In the genomic region with DNA sequence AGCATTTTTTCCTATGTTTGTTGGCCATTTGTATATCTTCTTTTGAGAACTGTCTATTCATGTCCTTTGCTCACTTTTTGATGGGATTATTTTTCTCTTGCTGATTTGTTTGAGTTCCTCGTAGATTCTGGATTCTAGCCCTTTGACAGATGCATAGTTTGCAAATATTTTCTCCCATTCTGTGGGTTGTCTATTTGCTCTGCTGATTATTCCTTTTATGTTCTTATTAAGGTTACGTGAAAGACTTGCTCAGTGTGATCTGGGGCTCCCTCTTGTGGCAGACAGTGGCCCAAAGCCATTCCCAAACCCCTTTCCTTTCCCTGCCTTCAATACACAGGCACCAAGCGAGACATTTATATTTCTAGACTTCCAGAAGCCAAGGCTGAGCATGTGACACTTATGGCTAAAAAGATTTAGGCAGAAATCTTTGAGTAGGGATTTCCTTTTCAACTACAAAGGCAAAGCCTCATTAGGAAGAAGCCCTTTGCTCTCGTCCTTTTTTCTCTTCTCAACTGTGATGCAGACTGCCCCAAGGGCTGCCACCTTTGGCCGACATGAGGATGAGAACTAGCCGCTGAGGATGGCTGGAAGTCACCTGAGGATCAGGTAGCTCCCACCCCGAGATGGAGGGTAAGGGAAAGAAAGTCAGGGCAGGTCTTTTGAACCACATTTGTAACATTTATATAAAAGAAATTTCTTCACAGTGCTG, we compare ENCODE assay signal across 8 cellular contexts. TPM values are rescaled to one million over a fixed set of nuclear protein-coding genes. Genes with fewer than 3 reads are reported as not detected.
DNase-seq lines count a peak whose midpoint lies in the region; ATAC-seq and TF ChIP-seq lines count a peak whose summit lies in the region.

No MANE protein-coding gene starts in this region.

- H3K27me3 Mint-ChIP-seq in activated CD4-positive, alpha-beta memory T cell treated with anti-CD3 and anti-CD28 coated beads for 36 hours = no peaks in the 10 kb centered on the region
- H3K27me3 Mint-ChIP-seq in effector memory CD8-positive, alpha-beta T cell = peaks cover 0 to 20% of the 10 kb centered on the region in 2 donors

- no peaks in the 10 kb centered on the region for H3K27me3 ChIP-seq in mesendoderm (ENCODE audit: insufficient read depth, low read length, poor library complexity)

- no peak overlapping the region for H2BK120ac ChIP-seq in mesendoderm (ENCODE audit: low read depth, low read length)

- H3K9ac ChIP-seq in mesendoderm (ENCODE audit: low read length) = no peak overlapping the region

- H3K36me3 Mint-ChIP-seq in activated CD4-positive, alpha-beta memory T cell treated with anti-CD3 and anti-CD28 coated beads for 36 hours = no peaks in the 10 kb centered on the region
- H3K36me3 Mint-ChIP-seq in effector memory CD8-positive, alpha-beta T cell (ENCODE audit: insufficient read depth) = no peaks in the 10 kb centered on the region
- no peaks in the 10 kb centered on the region for H3K36me3 Mint-ChIP-seq in stimulated activated effector memory CD8-positive, alpha-beta T cell treated with anti-CD3 and anti-CD28 coated beads, Interleukin-12 subunit alpha, Interleukin-12 subunit beta, amount 100 ng/mL, for 72 hours

- POLR2A ChIA-PET in GM10248 (lab: Yijun Ruan, JAX) = no interaction called here
- POLR2A ChIA-PET in activated CD4-positive, alpha-beta memory T cell treated with anti-CD3 and anti-CD28 coated beads for 36 hours (lab: Charles Lee) = no interaction called here

- H2BK15ac ChIP-seq in mesendoderm (replicated peaks; ENCODE audit: low read depth) = no peak overlapping the region

- H3K18ac ChIP-seq in mesendoderm (ENCODE audit: low read length) = no peak overlapping the region

- DNase-seq in GM10248 (ENCODE audit: extremely low spot score) (peak; percentile 40), NCI-H2227 treated with DMSO at 0.1 percent for 48 hours (lab: John Stamatoyannopoulos, UW) (peak; percentile 18), mesendoderm (peak; percentile 81)
- peak; percentile 70 for DNase-seq in activated CD4-positive, alpha-beta memory T cell treated with anti-CD3 and anti-CD28 coated beads for 36 hours
- peak; percentile 47 to 57 (median 52) for DNase-seq in effector memory CD8-positive, alpha-beta T cell
- peak; percentile 32 to 68 for DNase-seq in stimulated activated effector memory CD8-positive, alpha-beta T cell treated with anti-CD3 and anti-CD28 coated beads, Interleukin-12 subunit alpha, Interleukin-12 subunit beta, amount 100 ng/mL, for 72 hours (ENCODE audit: low spot score in 2 of 2)

- H3K27ac Mint-ChIP-seq in activated CD4-positive, alpha-beta memory T cell treated with anti-CD3 and anti-CD28 coated beads for 36 hours = no peak overlapping the region
- no peak overlapping the region for H3K27ac Mint-ChIP-seq in effector memory CD8-positive, alpha-beta T cell
- H3K27ac Mint-ChIP-seq in stimulated activated effector memory CD8-positive, alpha-beta T cell treated with anti-CD3 and anti-CD28 coated beads, Interleukin-12 subunit alpha, Interleukin-12 subunit beta, amount 100 ng/mL, for 72 hours = no peak overlapping the region

- no CpG with 5 or more reads among the region's 7 CpGs for WGBS in mesendoderm (ENCODE audit: extremely low coverage, insufficient coverage, low lambda C conversion rate)

- no peak overlapping the region for H2AK5ac ChIP-seq in mesendoderm (ENCODE audit: low read length)

- intact Hi-C loops in activated CD4-positive, alpha-beta memory T cell treated with anti-CD3 and anti-CD28 coated beads for 36 hours (cut with micrococcal nuclease) = loop anchor here (1.0 to 5.0 kb wide), 3 partner anchors 22 to 604 kb away; no protein-coding TSS in a partner anchor

- H3K27ac ChIP-seq in 22Rv1 (no peak overlapping the region), mesendoderm (ENCODE audit: low read depth, low read length) (no peak overlapping the region)

- peaks cover 52% of the 10 kb centered on the region for H3K4me1 Mint-ChIP-seq in activated CD4-positive, alpha-beta memory T cell treated with anti-CD3 and anti-CD28 coated beads for 36 hours (ENCODE audit: low read depth)
- peaks cover 42 to 43% of the 10 kb centered on the region in 2 donors for H3K4me1 Mint-ChIP-seq in effector memory CD8-positive, alpha-beta T cell (ENCODE audit: low read depth in 2 of 2)
- peaks cover 50% of the 10 kb centered on the region for H3K4me1 Mint-ChIP-seq in stimulated activated effector memory CD8-positive, alpha-beta T cell treated with anti-CD3 and anti-CD28 coated beads, Interleukin-12 subunit alpha, Interleukin-12 subunit beta, amount 100 ng/mL, for 72 hours

- H3K4me2 ChIP-seq in mesendoderm (ENCODE audit: low read length) = no peak overlapping the region

- no peaks in the 10 kb centered on the region for H3K36me3 ChIP-seq in mesendoderm (ENCODE audit: control insufficient read depth, insufficient read depth, low read length)

- H4K5ac ChIP-seq in mesendoderm (ENCODE audit: low read length) = no peak overlapping the region

- no peak overlapping the region for H3K4me3 Mint-ChIP-seq in activated CD4-positive, alpha-beta memory T cell treated with anti-CD3 and anti-CD28 coated beads for 36 hours
- H3K4me3 Mint-ChIP-seq in effector memory CD8-positive, alpha-beta T cell = peak overlapping the region in 1 of 2 donors; percentile 24
- H3K4me3 Mint-ChIP-seq in stimulated activated effector memory CD8-positive, alpha-beta T cell treated with anti-CD3 and anti-CD28 coated beads, Interleukin-12 subunit alpha, Interleukin-12 subunit beta, amount 100 ng/mL, for 72 hours = no peak overlapping the region

- no peak overlapping the region for H3K4me3 ChIP-seq in mesendoderm (ENCODE audit: low read length)

- peaks cover 8% of the 10 kb centered on the region for H3K4me1 ChIP-seq in mesendoderm (ENCODE audit: control insufficient read depth, low read depth, low read length)

- peak; percentile 93 for TF ChIP-seq CTCF in 22Rv1 (IDR thresholded peaks at IDR 0.05)
- peak; percentile 84 for TF ChIP-seq CTCF in GM10248 (IDR thresholded peaks at IDR 0.05; ENCODE audit: control extremely low read depth, extremely low read depth, low read depth, missing control alignments)

- no peaks in the 10 kb centered on the region for H3K9me3 Mint-ChIP-seq in activated CD4-positive, alpha-beta memory T cell treated with anti-CD3 and anti-CD28 coated beads for 36 hours
- no peaks in the 10 kb centered on the region for H3K9me3 Mint-ChIP-seq in effector memory CD8-positive, alpha-beta T cell
- no peaks in the 10 kb centered on the region for H3K9me3 Mint-ChIP-seq in stimulated activated effector memory CD8-positive, alpha-beta T cell treated with anti-CD3 and anti-CD28 coated beads, Interleukin-12 subunit alpha, Interleukin-12 subunit beta, amount 100 ng/mL, for 72 hours

- no peaks in the 10 kb centered on the region for H3K79me1 ChIP-seq in mesendoderm (ENCODE audit: low read length)

- H3K4ac ChIP-seq in mesendoderm (ENCODE audit: low read depth, low read length) = no peak overlapping the region

- no peak for ATAC-seq in effector memory CD8-positive, alpha-beta T cell (replicated peaks)
- no peak for ATAC-seq in stimulated activated effector memory CD8-positive, alpha-beta T cell treated with anti-CD3 and anti-CD28 coated beads, Interleukin-12 subunit alpha, Interleukin-12 subunit beta, amount 100 ng/mL, for 72 hours
- no peak for ATAC-seq in GM21390 (IDR thresholded peaks at IDR 0.05; ENCODE audit: unreplicated experiment)

- H3K79me2 ChIP-seq in mesendoderm (ENCODE audit: control insufficient read depth, insufficient read depth, low read length) = no peaks in the 10 kb centered on the region

- no peak overlapping the region for H3K56ac ChIP-seq in mesendoderm (ENCODE audit: low read length)

- no peak overlapping the region for H2BK5ac ChIP-seq in mesendoderm (ENCODE audit: low read length)

- CTCF ChIA-PET in GM10248 (lab: Yijun Ruan, JAX) = interaction anchor here (1.5 to 1.6 kb wide), 2 partner anchors 26 to 588 kb away, joined by 3 read pairs; no protein-coding TSS in a partner anchor
- CTCF ChIA-PET in activated CD4-positive, alpha-beta memory T cell treated with anti-CD3 and anti-CD28 coated beads for 36 hours (lab: Charles Lee) = interaction anchor here (1.0 to 3.0 kb wide), 5 partner anchors 21 to 171 kb away, joined by 3 to 18 read pairs (median 4); no protein-coding TSS in a partner anchor

- no peak overlapping the region for H3K23ac ChIP-seq in mesendoderm (ENCODE audit: low read length)

- no peak overlapping the region for H4K8ac ChIP-seq in mesendoderm (ENCODE audit: low read depth, low read length)

RNA-seq across cellular contexts. Expression of gene ST8SIA6, which starts 23.6 kb away (rescaled TPM):
- total RNA-seq in activated CD4-positive, alpha-beta memory T cell treated with anti-CD3 and anti-CD28 coated beads for 36 hours = under 1 TPM in 1 of 2 experiments, not detected in 1; 0.38 TPM
- 1.5 TPM for polyA plus RNA-seq in mesendoderm (2013, experiment 1 of 2)
- polyA plus RNA-seq in mesendoderm (2013, experiment 2 of 2) = 1.6 TPM

Comparison
In these comparisons a context has a peak if more than half of its experiments do, and no peak if none do; other contexts are left out.
1. DNase-seq: peak in every context shown above with its lines; median percentile 81 in mesendoderm; 70 in activated CD4-positive, alpha-beta memory T cell treated with anti-CD3 and anti-CD28 coated beads for 36 hours; 52 in effector memory CD8-positive, alpha-beta T cell; 50 in stimulated activated effector memory CD8-positive, alpha-beta T cell treated with anti-CD3 and anti-CD28 coated beads, Interleukin-12 subunit alpha, Interleukin-12 subunit beta, amount 100 ng/mL, for 72 hours; 40 in GM10248; 18 in NCI-H2227 treated with DMSO at 0.1 percent for 48 hours.